25 cellular contexts compared by ENCODE assay signal in genomic region chr7:3285652-3286051, GRCh38.
"Had no signal": no experiment of that assay in that cellular context is flagged by ENCODE, and none has a peak within 500 bp of the region (broad histone marks: within the 10 kb centered on the region; RNA-seq: fewer than 3 reads in every experiment).

No MANE protein-coding gene starts in this region.

- H3K27me3 ChIP-seq: esophagus muscularis mucosa, foreskin keratinocyte, gastroesophageal sphincter, sigmoid colon, stomach, thyroid gland had no signal

- H3K27ac Mint-ChIP-seq: dendritic cell treated with granulocyte-macrophage colony-stimulating factor and Interleukin-4, amounts not matched to agents 40 ng/mL and 50 ng/mL, for 4 days; memory B cell; natural killer cell treated with Interleukin-12 subunit alpha and Interleukin-12 subunit beta and Interleukin-15 and Interleukin-18, amount 100 ng/mL, for 72 hours; stimulated activated effector memory CD8-positive, alpha-beta T cell treated with anti-CD3 and anti-CD28 coated beads, Interleukin-12 subunit alpha, Interleukin-12 subunit beta, amount 100 ng/mL, for 72 hours had no signal

- H3K4me3 Mint-ChIP-seq: dendritic cell treated with granulocyte-macrophage colony-stimulating factor and Interleukin-4, amounts not matched to agents 40 ng/mL and 50 ng/mL, for 4 days; memory B cell; natural killer cell treated with Interleukin-12 subunit alpha and Interleukin-12 subunit beta and Interleukin-15 and Interleukin-18, amount 100 ng/mL, for 72 hours; neural crest cell; stimulated activated effector memory CD8-positive, alpha-beta T cell treated with anti-CD3 and anti-CD28 coated beads, Interleukin-12 subunit alpha, Interleukin-12 subunit beta, amount 100 ng/mL, for 72 hours had no signal

- ATAC-seq: foreskin keratinocyte; gastroesophageal sphincter; left ventricle myocardium superior; natural killer cell treated with Interleukin-12 subunit alpha and Interleukin-12 subunit beta and Interleukin-15 and Interleukin-18, amount 100 ng/mL, for 72 hours; psoas muscle; right cardiac atrium; stimulated activated effector memory CD8-positive, alpha-beta T cell treated with anti-CD3 and anti-CD28 coated beads, Interleukin-12 subunit alpha, Interleukin-12 subunit beta, amount 100 ng/mL, for 72 hours had no signal

- H3K36me3 Mint-ChIP-seq: memory B cell; natural killer cell treated with Interleukin-12 subunit alpha and Interleukin-12 subunit beta and Interleukin-15 and Interleukin-18, amount 100 ng/mL, for 72 hours; stimulated activated effector memory CD8-positive, alpha-beta T cell treated with anti-CD3 and anti-CD28 coated beads, Interleukin-12 subunit alpha, Interleukin-12 subunit beta, amount 100 ng/mL, for 72 hours had no signal

- H3K27ac ChIP-seq: esophagus muscularis mucosa, foreskin keratinocyte, psoas muscle, sigmoid colon, thyroid gland had no signal

- FAIRE-seq: colon, endothelial cell of umbilical vein, keratinocyte had no signal

- H3K4me3 ChIP-seq: esophagus muscularis mucosa, gastroesophageal sphincter, lung, psoas muscle, sigmoid colon, stomach, thyroid gland had no signal

- H3K9me3 Mint-ChIP-seq: dendritic cell treated with granulocyte-macrophage colony-stimulating factor and Interleukin-4, amounts not matched to agents 40 ng/mL and 50 ng/mL, for 4 days; memory B cell; natural killer cell treated with Interleukin-12 subunit alpha and Interleukin-12 subunit beta and Interleukin-15 and Interleukin-18, amount 100 ng/mL, for 72 hours; neural crest cell had no signal

- DNase-seq: effector CD8-positive, alpha-beta T cell; foreskin keratinocyte; hypothalamus; left ventricle myocardium superior; nucleus accumbens; psoas muscle; right cardiac atrium; sigmoid colon; stimulated activated CD4-positive, alpha-beta T cell treated with anti-CD3 and anti-CD28 coated beads, Interleukin-2, amount 100 ng/mL, for 24 hours; stimulated activated CD4-positive, alpha-beta T cell treated with anti-CD3 and anti-CD28 coated beads, Interleukin-4, amount 100 ng/mL, for 24 hours; stimulated activated naive CD4-positive, alpha-beta T cell treated with Interleukin-2 at 50 U/mL for 16 hours; stomach; thyroid gland; trophoblast cell had no signal

- H3K9me3 ChIP-seq: sigmoid colon, thyroid gland had no signal

- H3K36me3 ChIP-seq: esophagus muscularis mucosa, gastroesophageal sphincter, sigmoid colon, stomach, thyroid gland had no signal

- H3K4me1 ChIP-seq: foreskin keratinocyte, psoas muscle, thyroid gland had no signal

- H3K4me1 Mint-ChIP-seq: memory B cell; stimulated activated effector memory CD8-positive, alpha-beta T cell treated with anti-CD3 and anti-CD28 coated beads, Interleukin-12 subunit alpha, Interleukin-12 subunit beta, amount 100 ng/mL, for 72 hours had no signal
